Comparison of ENCODE assay signal across 31 cellular contexts in the genomic region with DNA sequence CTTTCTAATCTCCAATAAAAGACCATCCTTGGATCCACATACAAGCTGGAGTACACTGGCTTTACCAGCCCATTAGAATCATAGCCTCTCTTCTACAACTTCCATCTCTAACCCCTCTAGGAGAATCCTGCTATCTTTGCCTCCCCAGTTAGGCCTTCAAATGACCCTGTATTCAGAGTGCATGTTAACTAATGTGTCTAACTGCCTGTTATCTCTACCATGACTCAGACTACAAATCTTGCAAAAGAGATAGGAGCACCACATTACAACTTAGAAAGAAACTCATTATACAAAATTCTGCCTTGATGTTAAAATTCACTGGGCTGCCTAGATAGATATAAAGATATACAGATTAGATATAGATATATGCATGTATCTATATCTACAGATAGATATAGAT. TPM values are rescaled to one million over a fixed set of nuclear protein-coding genes. Genes with fewer than 3 reads are reported as not detected.
DNase-seq lines count a peak whose midpoint lies in the region; ATAC-seq, FAIRE-seq and TF ChIP-seq lines count a peak whose summit lies in the region.
"Had no signal": no experiment of that assay in that cellular context is flagged by ENCODE, and none has a peak within 500 bp of the region (broad histone marks: within the 10 kb centered on the region; RNA-seq: fewer than 3 reads in every experiment).

No MANE protein-coding gene starts in this region.

- H3K9me3 Mint-ChIP-seq in astrocyte (ENCODE audit: unreplicated experiment), result peaks cover 2% of the 10 kb centered on the region
- no peaks in the 10 kb centered on the region for H3K9me3 Mint-ChIP-seq in activated T-cell treated with anti-CD3 and anti-CD28 coated beads, Interleukin-2, amount 50 U/mL, for 4 hours
- H3K9me3 Mint-ChIP-seq: activated naive CD4-positive, alpha-beta T cell treated with anti-CD3 and anti-CD28 coated beads, Interleukin-2, amount 50 U/mL, for 24 hours; nephron progenitor cell had no signal

- TF ChIP-seq CTCF in SK-N-SH (IDR thresholded peaks at IDR 0.05), result no peak
- TF ChIP-seq CTCF in astrocyte (IDR thresholded peaks at IDR 0.05; ENCODE audit: insufficient read depth, low read depth, low read length), result no peak
- no peak for TF ChIP-seq CTCF in fibroblast of villous mesenchyme (IDR thresholded peaks at IDR 0.05; ENCODE audit: insufficient read depth, low read depth, low read length)
- no peak for TF ChIP-seq CTCF in smooth muscle cell (IDR thresholded peaks at IDR 0.05; ENCODE audit: borderline replicate concordance, insufficient read depth, poor library complexity, severe bottlenecking)
- no peak for TF ChIP-seq CTCF in coronary artery (IDR thresholded peaks at IDR 0.05)

- TF ChIP-seq RAD21 in SK-N-SH (IDR thresholded peaks at IDR 0.05; ENCODE audit: low read length), result no peak

- no peaks in the 10 kb centered on the region for H3K36me3 Mint-ChIP-seq in astrocyte (ENCODE audit: low read depth, unreplicated experiment)
- H3K36me3 Mint-ChIP-seq in activated T-cell treated with anti-CD3 and anti-CD28 coated beads, Interleukin-2, amount 50 U/mL, for 4 hours (ENCODE audit: insufficient read depth), result no peaks in the 10 kb centered on the region
- H3K36me3 Mint-ChIP-seq: activated naive CD4-positive, alpha-beta T cell treated with anti-CD3 and anti-CD28 coated beads, Interleukin-2, amount 50 U/mL, for 24 hours; CD14-positive monocyte had no signal

- no peaks in the 10 kb centered on the region for H4K20me1 ChIP-seq in SK-N-SH (ENCODE audit: insufficient read depth)
- no peaks in the 10 kb centered on the region for H4K20me1 ChIP-seq in astrocyte (ENCODE audit: insufficient read depth, low read length)
- H4K20me1 ChIP-seq in smooth muscle cell (ENCODE audit: low read depth), result no peaks in the 10 kb centered on the region

- H3K9me3 ChIP-seq in SK-N-SH (no peaks in the 10 kb centered on the region), astrocyte (ENCODE audit: insufficient read depth, low read depth, low read length) (no peaks in the 10 kb centered on the region), smooth muscle cell (replicated peaks; ENCODE audit: low read depth) (no peaks in the 10 kb centered on the region)
- H3K9me3 ChIP-seq: esophagus muscularis mucosa, gastrocnemius medialis, pancreas, suprapubic skin, upper lobe of right lung had no signal

- H3K4me1 Mint-ChIP-seq in astrocyte (ENCODE audit: low read depth, unreplicated experiment), result peaks cover 24% of the 10 kb centered on the region
- no peaks in the 10 kb centered on the region for H3K4me1 Mint-ChIP-seq in activated T-cell treated with anti-CD3 and anti-CD28 coated beads, Interleukin-2, amount 50 U/mL, for 4 hours (ENCODE audit: low read depth)
- H3K4me1 Mint-ChIP-seq: activated CD4-positive, alpha-beta T cell treated with anti-CD3 and anti-CD28 coated beads for 36 hours; activated naive CD4-positive, alpha-beta T cell treated with anti-CD3 and anti-CD28 coated beads, Interleukin-2, amount 50 U/mL, for 24 hours; CD14-positive monocyte; nephron progenitor cell had no signal

- H3K4me2 ChIP-seq in SK-N-SH, result no peak overlapping the region
- no peak overlapping the region for H3K4me2 ChIP-seq in astrocyte (ENCODE audit: low read length)
- H3K4me2 ChIP-seq in smooth muscle cell, result peak overlapping the region; percentile 50

- H2AFZ ChIP-seq in SK-N-SH (ENCODE audit: low read depth), result no peak overlapping the region
- H2AFZ ChIP-seq in astrocyte (ENCODE audit: low read depth, low read length), result no peak overlapping the region
- no peak overlapping the region for H2AFZ ChIP-seq in smooth muscle cell (ENCODE audit: low read depth)

- H3K9ac ChIP-seq in SK-N-SH (no peak overlapping the region), astrocyte (ENCODE audit: low read length) (no peak overlapping the region), smooth muscle cell (ENCODE audit: low read depth) (no peak overlapping the region)

- no peak for FAIRE-seq in astrocyte (lab: Jason Lieb, UNC)
- FAIRE-seq: pancreas had no signal

- H3K4me3 ChIP-seq in SK-N-SH (ENCODE audit: low read depth in 2 of 2, low read length in 1 of 2) (no peak overlapping the region), astrocyte (ENCODE audit: insufficient read depth, low read depth, low read length) (no peak overlapping the region), fibroblast of villous mesenchyme (ENCODE audit: low read depth, low read length) (no peak overlapping the region), smooth muscle cell (no peak overlapping the region), coronary artery (no peak overlapping the region)
- H3K4me3 ChIP-seq: esophagus muscularis mucosa, gastrocnemius medialis, pancreas, skin epidermis, suprapubic skin, upper lobe of right lung had no signal

- H3K4me1 ChIP-seq in SK-N-SH (ENCODE audit: control insufficient read depth in 1 of 2, insufficient read depth in 2 of 2, low read depth in 1 of 2, low read length in 1 of 2), result no peaks in the 10 kb centered on the region; a peak in 2 of 4 replicates
- no peaks in the 10 kb centered on the region for H3K4me1 ChIP-seq in astrocyte (ENCODE audit: insufficient read depth, low read length)
- H3K4me1 ChIP-seq in smooth muscle cell (ENCODE audit: low read depth), result peaks cover 23% of the 10 kb centered on the region
- H3K4me1 ChIP-seq: gastrocnemius medialis, pancreas, suprapubic skin, upper lobe of right lung had no signal

- H3K27ac ChIP-seq in SK-N-SH (ENCODE audit: low read depth in 2 of 2, low read length in 1 of 2), result no peak overlapping the region
- no peak overlapping the region for H3K27ac ChIP-seq in astrocyte (ENCODE audit: low read depth, low read length)
- peak overlapping the region; percentile 34 for H3K27ac ChIP-seq in smooth muscle cell (ENCODE audit: low read depth)
- no peak overlapping the region for H3K27ac ChIP-seq in coronary artery
- H3K27ac ChIP-seq: esophagus muscularis mucosa, gastrocnemius medialis, pancreas, skin epidermis, suprapubic skin, upper lobe of right lung, VCaP had no signal

- H3K9me2 ChIP-seq in SK-N-SH, result no peaks in the 10 kb centered on the region

- no peaks in the 10 kb centered on the region for H3K79me2 ChIP-seq in SK-N-SH (ENCODE audit: insufficient read depth)
- no peaks in the 10 kb centered on the region for H3K79me2 ChIP-seq in astrocyte (ENCODE audit: insufficient read depth, low read length)
- H3K79me2 ChIP-seq in smooth muscle cell (ENCODE audit: low read depth), result no peaks in the 10 kb centered on the region

- H3K27me3 ChIP-seq in SK-N-SH (ENCODE audit: insufficient read depth) (no peaks in the 10 kb centered on the region), astrocyte (ENCODE audit: insufficient read depth, low read length) (no peaks in the 10 kb centered on the region), smooth muscle cell (ENCODE audit: low read depth) (no peaks in the 10 kb centered on the region)
- H3K27me3 ChIP-seq: esophagus muscularis mucosa, gastrocnemius medialis, pancreas, suprapubic skin, upper lobe of right lung had no signal

- H3K36me3 ChIP-seq in SK-N-SH (replicated peaks in 1 of 2; ENCODE audit: control insufficient read depth in 1 of 2, insufficient read depth in 2 of 2, low read length in 1 of 2), result no peaks in the 10 kb centered on the region
- no peaks in the 10 kb centered on the region for H3K36me3 ChIP-seq in astrocyte (ENCODE audit: insufficient read depth, low read length)
- H3K36me3 ChIP-seq in smooth muscle cell (ENCODE audit: low read depth), result no peaks in the 10 kb centered on the region
- H3K36me3 ChIP-seq: esophagus muscularis mucosa, gastrocnemius medialis, pancreas, suprapubic skin, upper lobe of right lung had no signal

- POLR2A ChIA-PET in SK-N-SH (lab: Yijun Ruan, JAX), result no interaction called here

- no peak for TF ChIP-seq EP300 in SK-N-SH (IDR thresholded peaks at IDR 0.05; ENCODE audit: borderline replicate concordance in 1 of 2, low read depth in 1 of 2, low read length in 1 of 2)

- no peak overlapping the region for H3K4me3 Mint-ChIP-seq in astrocyte (ENCODE audit: unreplicated experiment)
- H3K4me3 Mint-ChIP-seq in activated T-cell treated with anti-CD3 and anti-CD28 coated beads, Interleukin-2, amount 50 U/mL, for 4 hours, result no peak overlapping the region
- H3K4me3 Mint-ChIP-seq: activated CD4-positive, alpha-beta T cell treated with anti-CD3 and anti-CD28 coated beads for 36 hours; activated naive CD4-positive, alpha-beta T cell treated with anti-CD3 and anti-CD28 coated beads, Interleukin-2, amount 50 U/mL, for 24 hours; CD14-positive monocyte; nephron progenitor cell had no signal

- peaks cover 3% of the 10 kb centered on the region for H3F3A ChIP-seq in SK-N-SH (replicated peaks; ENCODE audit: insufficient read depth)
- H3F3A ChIP-seq in smooth muscle cell (ENCODE audit: low read depth), result no peaks in the 10 kb centered on the region

- DNase-seq in SK-N-SH (no peak), astrocyte (ENCODE audit: low read depth) (peak; percentile 63), fibroblast of villous mesenchyme (ENCODE audit: low read depth) (peak; percentile 54), smooth muscle cell (lab: John Stamatoyannopoulos, UW; ENCODE audit: unreplicated experiment) (no peak), coronary artery (ENCODE audit: low spot score) (no peak), hypothalamus (lab: John Stamatoyannopoulos, UW) (no peak)
- DNase-seq in activated T-cell treated with anti-CD3 and anti-CD28 coated beads, Interleukin-2, amount 50 U/mL, for 4 hours, result no peak
- DNase-seq: 8988T; activated CD4-positive, alpha-beta T cell treated with anti-CD3 and anti-CD28 coated beads for 36 hours; DMS79; gastrocnemius medialis; GF-D8; left colon; NCI-H1105 treated with DMSO at 0.1 percent for 48 hours; NCI-H1930; NCI-H524 treated with DMSO at 0.1 percent for 48 hours; nephron progenitor cell; pancreas; PC-3; retina; stimulated activated naive CD4-positive, alpha-beta T cell treated with Interleukin-2 at 50 U/mL for 16 hours; upper lobe of right lung had no signal

- H3K27ac Mint-ChIP-seq in astrocyte (ENCODE audit: unreplicated experiment), result no peak overlapping the region
- H3K27ac Mint-ChIP-seq: activated CD4-positive, alpha-beta T cell treated with anti-CD3 and anti-CD28 coated beads for 36 hours; activated naive CD4-positive, alpha-beta T cell treated with anti-CD3 and anti-CD28 coated beads, Interleukin-2, amount 50 U/mL, for 24 hours; CD14-positive monocyte; nephron progenitor cell had no signal

- no peak for ATAC-seq in SK-N-SH treated with all-trans-retinoic acid at 6 μM for 48 hours
- ATAC-seq in activated T-cell treated with anti-CD3 and anti-CD28 coated beads, Interleukin-2, amount 50 U/mL, for 4 hours, result no peak
- ATAC-seq: activated CD4-positive, alpha-beta T cell treated with anti-CD3 and anti-CD28 coated beads for 36 hours; gastrocnemius medialis; left colon; pancreas; PC-3; upper lobe of right lung had no signal

- H3K27me3 Mint-ChIP-seq in astrocyte (ENCODE audit: low read depth, unreplicated experiment), result no peaks in the 10 kb centered on the region
- no peaks in the 10 kb centered on the region for H3K27me3 Mint-ChIP-seq in activated T-cell treated with anti-CD3 and anti-CD28 coated beads, Interleukin-2, amount 50 U/mL, for 4 hours (ENCODE audit: low read depth)

- CTCF ChIA-PET in SK-N-SH (lab: Yijun Ruan, JAX), result no interaction called here

RNA-seq across cellular contexts. Expression of a gene that starts 28.2 kb away (rescaled TPM):
- polyA plus RNA-seq in SK-N-SH (2012; rRNA removed), result 0.53 and 0.73 TPM in 2 replicates
- polyA plus RNA-seq in SK-N-SH (2012; cell fraction: cytosol; rRNA removed), result 0.55 and 0.63 TPM in 2 replicates
- 0.59 and 1.2 TPM in 2 replicates for polyA plus RNA-seq in SK-N-SH (2012; cell fraction: nucleus; rRNA removed)
- 1.6 and 1.8 TPM in 2 replicates for total RNA-seq in astrocyte
- under 0.01 and 0.32 TPM in 2 replicates for total RNA-seq in fibroblast of villous mesenchyme
- 4.4 and 4.5 TPM in 2 replicates for total RNA-seq in smooth muscle cell
- polyA plus RNA-seq in smooth muscle cell, result 0.56 and 1.2 TPM in 2 replicates
- total RNA-seq in activated T-cell treated with anti-CD3 and anti-CD28 coated beads, Interleukin-2, amount 50 U/mL, for 4 hours, result under 1 TPM; 0.48 to 0.63 (median 0.57) TPM
- total RNA-seq: HT-29, M059J had no signal

Comparison
In these comparisons a context has a peak if more than half of its experiments do, and no peak if none do; other contexts are left out.
1. DNase-seq: peak in astrocyte (single experiment) and fibroblast of villous mesenchyme (single experiment); none in SK-N-SH (single experiment), smooth muscle cell (single experiment), coronary artery (single experiment), hypothalamus (0 of 51) and activated T-cell treated with anti-CD3 and anti-CD28 coated beads, Interleukin-2, amount 50 U/mL, for 4 hours (single experiment).